21 cellular contexts compared by ENCODE assay signal in genomic region chr5:176822426-176823075, GRCh38. TPM values are rescaled to one million over a fixed set of nuclear protein-coding genes. Genes with fewer than 3 reads are reported as not detected.
DNase-seq lines count a peak whose midpoint lies in the region; ATAC-seq and TF ChIP-seq lines count a peak whose summit lies in the region.
"Had no signal": no experiment of that assay in that cellular context is flagged by ENCODE, and none has a peak within 500 bp of the region (broad histone marks: within the 10 kb centered on the region; RNA-seq: fewer than 3 reads in every experiment).

No MANE protein-coding gene starts in this region.

- BruUV-seq in PC-9 (replicated peaks; lab: Mats Ljungman, UMichigan): no TSS peak

- H3K27me3 ChIP-seq in left ventricle myocardium inferior (ENCODE audit: low read depth) (peaks cover 69% of the 10 kb centered on the region), PC-9 (ENCODE audit: insufficient read depth, low read depth) (no peaks in the 10 kb centered on the region)

- intact Hi-C loops in left ventricle myocardium superior (cut with micrococcal nuclease) (no loop called here), left ventricle myocardium inferior (cut with micrococcal nuclease) (no loop called here), PC-9 (cut with micrococcal nuclease; ENCODE audit: unreplicated experiment) (loop anchor here (1.0 to 10.0 kb wide), 9 partner anchors 11 to 438 kb away; partner anchors contain the start of genes CLTB, FGFR4, HIGD2A and NOP16)

- H3K4me3 Mint-ChIP-seq in type B pancreatic cell: no peak overlapping the region
- H3K4me3 Mint-ChIP-seq: activated CD4-positive, alpha-beta T cell treated with anti-CD3 and anti-CD28 coated beads, Interleukin-2, amount 10 ng/mL, durations not matched to agents 7 days and 5 days; GM23338 had no signal

- peak overlapping the region; percentile 37 for H3K27ac Mint-ChIP-seq in type B pancreatic cell
- H3K27ac Mint-ChIP-seq: activated CD4-positive, alpha-beta T cell treated with anti-CD3 and anti-CD28 coated beads, Interleukin-2, amount 10 ng/mL, durations not matched to agents 7 days and 5 days; GM23338 had no signal

- no peaks in the 10 kb centered on the region for H3K9me3 Mint-ChIP-seq in type B pancreatic cell
- H3K9me3 Mint-ChIP-seq: activated CD4-positive, alpha-beta T cell treated with anti-CD3 and anti-CD28 coated beads, Interleukin-2, amount 10 ng/mL, durations not matched to agents 7 days and 5 days; activated naive CD4-positive, alpha-beta T cell treated with anti-CD3 and anti-CD28 coated beads, Interleukin-2, amount 50 U/mL, for 72 hours; GM23338 had no signal

- no peaks in the 10 kb centered on the region for H3K36me3 Mint-ChIP-seq in type B pancreatic cell
- H3K36me3 Mint-ChIP-seq: activated naive CD4-positive, alpha-beta T cell treated with anti-CD3 and anti-CD28 coated beads, Interleukin-2, amount 50 U/mL, for 72 hours had no signal

- no peaks in the 10 kb centered on the region for H4K20me1 ChIP-seq in PC-9 (ENCODE audit: insufficient read depth)

- H3K27ac ChIP-seq in left ventricle myocardium inferior (replicated peaks): no peak overlapping the region
- peak overlapping the region; percentile 99 for H3K27ac ChIP-seq in PC-9
- H3K27ac ChIP-seq: cardiac muscle cell, upper lobe of right lung had no signal

- H3K4me1 Mint-ChIP-seq in type B pancreatic cell (ENCODE audit: unreplicated experiment): peaks cover 4% of the 10 kb centered on the region

- POLR2A ChIA-PET in PC-9 (lab: Charles Lee; ENCODE audit: unreplicated experiment): interaction anchor here (0.6 to 0.7 kb wide), 4 partner anchors 74 to 285 kb away, joined by 3 to 16 read pairs (median 6); no protein-coding TSS in a partner anchor

- H3K36me3 ChIP-seq in left ventricle myocardium inferior: no peaks in the 10 kb centered on the region
- no peaks in the 10 kb centered on the region for H3K36me3 ChIP-seq in PC-9 (ENCODE audit: low read depth)
- H3K36me3 ChIP-seq: cardiac muscle cell, upper lobe of right lung had no signal

- peak; percentile 18 for DNase-seq in left ventricle myocardium superior
- DNase-seq in left ventricle myocardium inferior: no peak
- peak; percentile 96 to 99 for DNase-seq in PC-9
- no peak for DNase-seq in type B pancreatic cell (ENCODE audit: extremely low spot score, unreplicated experiment)
- DNase-seq in DMS153 treated with DMSO at 0.1 percent for 48 hours (lab: John Stamatoyannopoulos, UW; ENCODE audit: unreplicated experiment): no peak
- DNase-seq in NOMO-1 (lab: John Stamatoyannopoulos, UW; ENCODE audit: unreplicated experiment in 2 of 2): no peak
- DNase-seq in NCI-H1436 (lab: John Stamatoyannopoulos, UW): no peak
- DNase-seq: activated CD4-positive, alpha-beta T cell treated with anti-CD3 and anti-CD28 coated beads, Interleukin-2, amount 10 ng/mL, durations not matched to agents 7 days and 5 days; DMS 273 treated with DMSO at 0.1 percent for 48 hours; effector CD4-positive, alpha-beta T cell; KG1; midbrain; NCI-H526; Right ventricle myocardium superior; stimulated activated naive CD4-positive, alpha-beta T cell treated with Interleukin-2 at 50 U/mL for 16 hours; T1000; upper lobe of right lung had no signal

- H3K9me3 ChIP-seq in left ventricle myocardium inferior (replicated peaks): no peaks in the 10 kb centered on the region
- no peaks in the 10 kb centered on the region for H3K9me3 ChIP-seq in PC-9 (ENCODE audit: insufficient read depth, low read depth)
- H3K9me3 ChIP-seq: upper lobe of right lung had no signal

- no peaks in the 10 kb centered on the region for H3K9me2 ChIP-seq in PC-9 (ENCODE audit: insufficient read depth)

- no peak overlapping the region for H3K4me3 ChIP-seq in left ventricle myocardium inferior
- peak overlapping the region; percentile 56; the same call in 1 of the 2 replicates for H3K4me3 ChIP-seq in PC-9
- H3K4me3 ChIP-seq: cardiac muscle cell, GM23338, upper lobe of right lung had no signal

- ATAC-seq in left ventricle myocardium superior: no peak
- ATAC-seq in esophagus mucosa: peak; percentile 66
- ATAC-seq: activated naive CD4-positive, alpha-beta T cell treated with anti-CD3 and anti-CD28 coated beads, Interleukin-2, amount 50 U/mL, for 72 hours; upper lobe of right lung had no signal

- no peak overlapping the region for H2AFZ ChIP-seq in PC-9
- H2AFZ ChIP-seq: GM23338 had no signal

- peaks cover 9% of the 10 kb centered on the region; the same call in 1 of the 2 replicates for H3K79me2 ChIP-seq in PC-9 (ENCODE audit: low read depth)

- peaks cover 30% of the 10 kb centered on the region for H3F3A ChIP-seq in PC-9 (ENCODE audit: insufficient read depth, low read depth)

- peaks cover 60% of the 10 kb centered on the region for H3K27me3 Mint-ChIP-seq in type B pancreatic cell

- TF ChIP-seq CTCF in left ventricle myocardium inferior (IDR thresholded peaks at IDR 0.05; ENCODE audit: borderline replicate concordance): no peak
- no peak for TF ChIP-seq CTCF in PC-9 (conservative IDR thresholded peaks at IDR 0.05)
- no peak for TF ChIP-seq CTCF in type B pancreatic cell (conservative IDR thresholded peaks at IDR 0.05)

- H3K4me1 ChIP-seq in left ventricle myocardium inferior (peaks cover 8% of the 10 kb centered on the region), PC-9 (replicated peaks; ENCODE audit: insufficient read depth) (peaks cover 40% of the 10 kb centered on the region)
- H3K4me1 ChIP-seq: upper lobe of right lung had no signal

- H3K4me2 ChIP-seq in PC-9: peak overlapping the region; percentile 85
- H3K4me2 ChIP-seq: GM23338 had no signal

- CTCF ChIA-PET in PC-9 (lab: Charles Lee): interaction anchor here (0.6 to 1.2 kb wide), 2 partner anchors 101 to 162 kb away, joined by 4 read pairs; no protein-coding TSS in a partner anchor

RNA-seq across cellular contexts. Expression of gene UNC5A, which starts 12.2 kb away (rescaled TPM):
- total RNA-seq in left ventricle myocardium superior (0.22 TPM), left ventricle myocardium inferior (not detected), PC-9 (2021) (3.1 and 3.6 TPM in 2 replicates), esophagus mucosa (not detected), type B pancreatic cell (ENCODE audit: low replicate concordance) (1.4 and 1.7 TPM in 2 replicates)
- total RNA-seq: activated CD4-positive, alpha-beta T cell treated with anti-CD3 and anti-CD28 coated beads, Interleukin-2, amount 10 ng/mL, durations not matched to agents 7 days and 5 days had no signal

Comparison
In these comparisons a context has a peak if more than half of its experiments do, and no peak if none do; other contexts are left out.
1. DNase-seq: peak in left ventricle myocardium superior (single experiment) and PC-9 (2 of 2); none in left ventricle myocardium inferior (single experiment), type B pancreatic cell (single experiment), DMS153 treated with DMSO at 0.1 percent for 48 hours (single experiment), NOMO-1 (0 of 2) and NCI-H1436 (single experiment).